In genomic region chr11:704799-705645, GRCh38 we compare ENCODE assay signal across 9 cellular contexts. TPM values are rescaled to one million over a fixed set of nuclear protein-coding genes. Genes with fewer than 3 reads are reported as not detected.
DNase-seq lines count a peak whose midpoint lies in the region; ATAC-seq, FAIRE-seq and TF ChIP-seq lines count a peak whose summit lies in the region.
"Had no signal": no experiment of that assay in that cellular context is flagged by ENCODE, and none has a peak within 500 bp of the region (broad histone marks: within the 10 kb centered on the region; RNA-seq: fewer than 3 reads in every experiment).

No MANE protein-coding gene starts in this region.

- H3K4me1 ChIP-seq in CD8-positive, alpha-beta T cell (ENCODE audit: insufficient read depth, low read length), result peaks cover 25% of the 10 kb centered on the region
- peaks cover 24 to 42% (median 31%) of the 10 kb centered on the region in 3 donors for H3K4me1 ChIP-seq in pancreas

- peaks cover 1% of the 10 kb centered on the region for H3K4me1 Mint-ChIP-seq in CD8-positive, alpha-beta T cell (ENCODE audit: low read depth)

- peaks cover 7% of the 10 kb centered on the region for H3K27me3 ChIP-seq in CD8-positive, alpha-beta T cell (ENCODE audit: insufficient read depth, low read length)
- no peaks in the 10 kb centered on the region for H3K27me3 ChIP-seq in pancreas

- no peak for ATAC-seq in CD8-positive, alpha-beta T cell
- ATAC-seq in pancreas (peak; percentile 75 to 87 (median 82)), HG03175 (IDR thresholded peaks at IDR 0.05; ENCODE audit: unreplicated experiment) (no peak)

- no peaks in the 10 kb centered on the region for H3K9me3 ChIP-seq in CD8-positive, alpha-beta T cell (ENCODE audit: low read length)
- H3K9me3 ChIP-seq in pancreas, result no peaks in the 10 kb centered on the region

- TF ChIP-seq CTCF in CD8-positive, alpha-beta T cell (IDR thresholded peaks at IDR 0.05), result no peak
- TF ChIP-seq CTCF in fibroblast of mammary gland (conservative IDR thresholded peaks at IDR 0.05; ENCODE audit: control insufficient read depth, insufficient read depth, low read depth, low read length) (no peak), pancreas (IDR thresholded peaks at IDR 0.05) (no peak)

- POLR2A ChIA-PET in CD8-positive, alpha-beta T cell (lab: Charles Lee), result interaction anchor here (0.6 to 4.2 kb wide), 5 partner anchors 10 to 70 kb away, joined by 3 to 13 read pairs (median 4); partner anchors contain the start of genes DEAF1 and TMEM80

- peak overlapping the region; percentile 32 for H3K4me3 Mint-ChIP-seq in CD8-positive, alpha-beta T cell

- DNase-seq in CD8-positive, alpha-beta T cell, result no peak
- DNase-seq in fibroblast of mammary gland (ENCODE audit: low read depth) (no peak), pancreas (peak; percentile 86 to 97 (median 92)), HuH-7.5 (ENCODE audit: low spot score) (no peak), ACHN (no peak), dermis blood vessel endothelial cell (no peak)
- DNase-seq: effector CD4-positive, alpha-beta T cell had no signal

- CTCF ChIA-PET in CD8-positive, alpha-beta T cell (lab: Charles Lee), result interaction anchor here (1.3 to 1.7 kb wide), 3 partner anchors 22 to 149 kb away, joined by 3 to 6 read pairs (median 3); no protein-coding TSS in a partner anchor

- H3K36me3 Mint-ChIP-seq in CD8-positive, alpha-beta T cell, result peaks cover 15% of the 10 kb centered on the region

- H3K27ac ChIP-seq in CD8-positive, alpha-beta T cell (ENCODE audit: low read depth, low read length), result no peak overlapping the region
- peak overlapping the region; percentile 59 to 93 (median 85) for H3K27ac ChIP-seq in pancreas

- in situ Hi-C loops in ACHN (cut with HindIII; ENCODE audit: low pct_ligation_motif_present, low pct_unique_long_range_greater_than_20kb, low sequenced_read_pairs), result no loop called here

- H3K4me3 ChIP-seq in CD8-positive, alpha-beta T cell (ENCODE audit: low read depth, low read length), result no peak overlapping the region
- H3K4me3 ChIP-seq in fibroblast of mammary gland (ENCODE audit: control insufficient read depth, low read depth, low read length) (peak overlapping the region; percentile 25), pancreas (peak overlapping the region; percentile 57 to 85 (median 82))

- no peaks in the 10 kb centered on the region for H3K36me3 ChIP-seq in CD8-positive, alpha-beta T cell (ENCODE audit: insufficient read depth, low read length)
- peaks cover 0 to 4% (median 0%) of the 10 kb centered on the region in 3 donors for H3K36me3 ChIP-seq in pancreas

- peaks cover 13% of the 10 kb centered on the region for H3K27me3 Mint-ChIP-seq in CD8-positive, alpha-beta T cell (ENCODE audit: low read depth)

- H3K9me3 Mint-ChIP-seq in CD8-positive, alpha-beta T cell, result no peaks in the 10 kb centered on the region

- no peak for FAIRE-seq in pancreas (lab: Jason Lieb, UNC)

- intact Hi-C loops in CD8-positive, alpha-beta T cell (cut with DNase I, micrococcal nuclease), result no loop called here
- intact Hi-C loops in pancreas (cut with DNase I), result no loop called here

- 14 to 18% methylated on average over 21 to 25 of the region's 25 CpGs for WGBS in pancreas, 2 donors

- no peak overlapping the region for H3K27ac Mint-ChIP-seq in CD8-positive, alpha-beta T cell

TF ChIP-seq in PFSK-1, 5 proteins besides CTCF, POLR2A, EP300 and RAD21:
- TF ChIP-seq REST (IDR thresholded peaks at IDR 0.05; ENCODE audit: insufficient read depth in 1 of 2, low read depth in 2 of 2, low read length in 2 of 2) (no peak), FOXP2 (optimal IDR thresholded peaks at IDR 0.05; ENCODE audit: borderline replicate concordance, extremely low read depth, extremely low read length, insufficient read depth) (peak; percentile 81)

RNA-seq across cellular contexts. Expression of gene EPS8L2, which starts 1.0 kb away (rescaled TPM):
- 10 to 100 TPM in 1 of 2 experiments, 1 to 10 TPM in 1; 9.6 to 12.2 TPM for total RNA-seq in CD8-positive, alpha-beta T cell
- polyA plus RNA-seq in PFSK-1 (2012; ENCODE audit: insufficient read length, low read depth), result 1.9 TPM
- total RNA-seq in pancreas (100 to 1,000 TPM in 2 of 6 donors, 10 to 100 TPM in 4; 58.1 to 113 (median 71.1) TPM), dermis blood vessel endothelial cell (2.7 and 3.1 TPM in 2 replicates)
- 100 to 1,000 TPM; 249 to 286 TPM for polyA plus RNA-seq in pancreas

RNA-seq across cellular contexts. Expression of gene TMEM80, which starts 9.4 kb away (rescaled TPM):
- total RNA-seq in CD8-positive, alpha-beta T cell, result 10 to 100 TPM; 24.8 to 25.2 TPM
- 8.0 TPM for polyA plus RNA-seq in PFSK-1 (2012; ENCODE audit: insufficient read length, low read depth)
- total RNA-seq in pancreas (10 to 100 TPM in 4 of 6 donors, 1 to 10 TPM in 2; 8.5 to 16.4 (median 14.2) TPM), dermis blood vessel endothelial cell (10.7 and 12.4 TPM in 2 replicates)
- polyA plus RNA-seq in pancreas, result 10 to 100 TPM; 18.6 to 24.7 TPM

RNA-seq across cellular contexts. Expression of gene DEAF1, which starts 10.0 kb away (rescaled TPM):
- total RNA-seq in CD8-positive, alpha-beta T cell, result 100 to 1,000 TPM; 131 to 139 TPM
- 118 TPM for polyA plus RNA-seq in PFSK-1 (2012; ENCODE audit: insufficient read length, low read depth)
- total RNA-seq in pancreas (10 to 100 TPM; 15.9 to 26.9 (median 18.5) TPM), dermis blood vessel endothelial cell (36.8 and 40.8 TPM in 2 replicates)
- polyA plus RNA-seq in pancreas, result 10 to 100 TPM; 28.4 to 33.8 TPM

RNA-seq across cellular contexts. Expression of gene TALDO1, which starts 42.2 kb away (rescaled TPM):
- total RNA-seq in CD8-positive, alpha-beta T cell, result 10 to 100 TPM; 30.2 to 31.0 TPM
- 430 TPM for polyA plus RNA-seq in PFSK-1 (2012; ENCODE audit: insufficient read length, low read depth)
- total RNA-seq in pancreas, result 10 to 100 TPM; 52.5 to 83.9 (median 78.2) TPM
- polyA plus RNA-seq in pancreas, result 10 to 100 TPM; 50.3 to 70.0 TPM
- 115 and 149 TPM in 2 replicates for total RNA-seq in dermis blood vessel endothelial cell

Comparison
In these comparisons a context has a peak if more than half of its experiments do, and no peak if none do; other contexts are left out.
1. ATAC-seq: peak in pancreas (4 of 4); none in CD8-positive, alpha-beta T cell (single experiment) and HG03175 (single experiment).
2. DNase-seq: peak in pancreas (6 of 6); none in CD8-positive, alpha-beta T cell (0 of 7), fibroblast of mammary gland (single experiment), HuH-7.5 (single experiment), ACHN (single experiment) and dermis blood vessel endothelial cell (single experiment).
3. RNA of gene EPS8L2, which starts 1.0 kb away (total RNA-seq): 58.1 to 113 TPM in pancreas; 9.6 to 12.2 TPM in CD8-positive, alpha-beta T cell and 2.7 to 3.1 TPM in dermis blood vessel endothelial cell; every median in the first group is over 4 times any median in the second.